10 cellular contexts compared by ENCODE assay signal in the genomic region with DNA sequence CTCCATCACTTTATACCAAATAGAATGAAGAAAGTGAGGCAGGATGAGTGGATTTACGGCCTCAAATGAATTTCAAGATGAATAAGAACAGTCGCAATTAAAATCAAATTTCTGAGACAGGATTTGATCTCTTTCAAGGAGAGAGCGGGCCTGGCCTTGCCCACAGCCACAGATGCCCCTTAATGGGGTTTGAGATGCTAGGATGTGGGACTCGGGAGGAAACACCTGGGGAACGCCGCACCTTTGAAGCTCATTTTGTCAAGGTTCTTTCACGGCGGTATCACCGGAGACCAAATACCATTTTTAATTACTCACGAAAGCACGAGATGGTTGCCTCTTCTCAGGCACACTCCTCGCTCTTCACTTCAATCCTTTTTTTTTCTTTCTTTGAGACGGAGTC.
"Had no signal": no experiment of that assay in that cellular context is flagged by ENCODE, and none has a peak within 500 bp of the region (broad histone marks: within the 10 kb centered on the region; RNA-seq: fewer than 3 reads in every experiment).

No MANE protein-coding gene starts in this region.

- DNase-seq: activated CD4-positive, alpha-beta T cell treated with anti-CD3 and anti-CD28 coated beads for 36 hours; dorsolateral prefrontal cortex; left colon; lower lobe of right lung; stimulated activated CD4-positive, alpha-beta T cell treated with anti-CD3 and anti-CD28 coated beads, Interleukin-2, amount 100 ng/mL, for 24 hours; uterus had no signal

- H3K4me1 ChIP-seq: parathyroid adenoma, uterus had no signal

- H3K36me3 Mint-ChIP-seq: mesothelial cell of epicardium had no signal

- H3K36me3 ChIP-seq: lower lobe of right lung, tibial nerve, uterus had no signal

- H3K27me3 ChIP-seq: uterus had no signal

- H3K4me1 Mint-ChIP-seq: mesothelial cell of epicardium had no signal

- H3K4me3 ChIP-seq: dorsolateral prefrontal cortex, lower lobe of right lung, tibial nerve, uterus had no signal

- ATAC-seq: activated CD4-positive, alpha-beta T cell treated with anti-CD3 and anti-CD28 coated beads for 36 hours; left colon; lower lobe of right lung had no signal

- H3K27me3 Mint-ChIP-seq: activated CD4-positive, alpha-beta T cell treated with anti-CD3 and anti-CD28 coated beads for 36 hours had no signal

- H3K9me3 ChIP-seq: lower lobe of right lung, tibial nerve, uterus had no signal

- H3K27ac ChIP-seq: dorsolateral prefrontal cortex, lower lobe of right lung, parathyroid adenoma, tibial nerve, uterus had no signal

- H3K27ac Mint-ChIP-seq: activated CD4-positive, alpha-beta T cell treated with anti-CD3 and anti-CD28 coated beads for 36 hours; endodermal cell; mesothelial cell of epicardium had no signal

- H3K4me3 Mint-ChIP-seq: activated CD4-positive, alpha-beta T cell treated with anti-CD3 and anti-CD28 coated beads for 36 hours; endodermal cell; mesothelial cell of epicardium had no signal
